ENCODE assay signal across 10 cellular contexts in genomic region chr20:62501801-62502495, GRCh38. TPM values are rescaled to one million over a fixed set of nuclear protein-coding genes. Genes with fewer than 3 reads are reported as not detected.
DNase-seq lines count a peak whose midpoint lies in the region; ATAC-seq and TF ChIP-seq lines count a peak whose summit lies in the region.
"Had no signal": no experiment of that assay in that cellular context is flagged by ENCODE, and none has a peak within 500 bp of the region (broad histone marks: within the 10 kb centered on the region; RNA-seq: fewer than 3 reads in every experiment).

No MANE protein-coding gene starts in this region.

- peak; percentile 44 for TF ChIP-seq POLR2A in GM18951 (IDR thresholded peaks at IDR 0.05; ENCODE audit: extremely low read depth, insufficient read depth, insufficient read length)

- no peak overlapping the region for H3K9ac ChIP-seq in colonic mucosa (ENCODE audit: low read depth in 2 of 2, low read length in 2 of 2)

- no peaks in the 10 kb centered on the region for H3K9me3 ChIP-seq in colonic mucosa

- intact Hi-C loops in colonic mucosa (cut with DNase I), result loop anchor here (2.0 kb wide), 1 partner anchor 117 kb away; no protein-coding TSS in a partner anchor

- H3K36me3 Mint-ChIP-seq in WTC11, result no peaks in the 10 kb centered on the region
- no peaks in the 10 kb centered on the region for H3K36me3 Mint-ChIP-seq in effector memory CD8-positive, alpha-beta T cell (ENCODE audit: insufficient read depth)

- H3K36me3 ChIP-seq in colonic mucosa, result no peaks in the 10 kb centered on the region

- H3K4me1 Mint-ChIP-seq in WTC11, result no peaks in the 10 kb centered on the region
- H3K4me1 Mint-ChIP-seq in effector memory CD8-positive, alpha-beta T cell (ENCODE audit: low read depth in 2 of 2), result peaks cover 6 to 8% of the 10 kb centered on the region in 2 donors

- H3K4me1 ChIP-seq in colonic mucosa, result no peaks in the 10 kb centered on the region

- no peak overlapping the region for H3K27ac ChIP-seq in colonic mucosa
- H3K27ac ChIP-seq: SK-N-MC had no signal

- POLR2A ChIA-PET in WTC11 (lab: Charles Lee), result no interaction called here

- no peak overlapping the region for H3K4me3 Mint-ChIP-seq in WTC11
- no peak overlapping the region for H3K4me3 Mint-ChIP-seq in effector memory CD8-positive, alpha-beta T cell

- DNase-seq in WTC11 (ENCODE audit: low spot score) (no peak), colonic mucosa (no peak), D341Med (ENCODE audit: low spot score) (no peak), SKM-1 (lab: John Stamatoyannopoulos, UW; ENCODE audit: unreplicated experiment) (no peak)
- peak in 2 of 3 experiments; percentile 15 to 20 for DNase-seq in effector memory CD8-positive, alpha-beta T cell
- DNase-seq in stimulated activated CD8-positive, alpha-beta memory T cell treated with anti-CD3 and anti-CD28 coated beads, Interleukin-12 subunit alpha, Interleukin-12 subunit beta, amount 100 ng/mL, for 24 hours (ENCODE audit: extremely low read depth), result peak; percentile 34

- TF ChIP-seq CTCF in WTC11 (IDR thresholded peaks at IDR 0.05), result no peak
- TF ChIP-seq CTCF in colonic mucosa (IDR thresholded peaks at IDR 0.05), result no peak

- H3K27me3 ChIP-seq in colonic mucosa, result no peaks in the 10 kb centered on the region

- in situ Hi-C loops in GM18951 (cut with MboI; ENCODE audit: low sequenced_read_pairs, unreplicated experiment), result no loop called here

- CTCF ChIA-PET in WTC11 (lab: Charles Lee), result interaction anchor here (0.5 to 2.7 kb wide), 7 partner anchors 24 to 289 kb away, joined by 3 to 11 read pairs (median 3); no protein-coding TSS in a partner anchor

- H3K27me3 Mint-ChIP-seq in WTC11 (ENCODE audit: low read depth), result peaks cover 5% of the 10 kb centered on the region; the same call in 1 of the 2 replicates
- H3K27me3 Mint-ChIP-seq in effector memory CD8-positive, alpha-beta T cell, result peaks cover 0 to 3% of the 10 kb centered on the region in 2 donors

- H3K9me3 Mint-ChIP-seq in WTC11, result peaks cover 7% of the 10 kb centered on the region
- peaks cover 0 to 2% of the 10 kb centered on the region in 2 donors for H3K9me3 Mint-ChIP-seq in effector memory CD8-positive, alpha-beta T cell

- ATAC-seq in HG03108 (IDR thresholded peaks at IDR 0.05; ENCODE audit: unreplicated experiment), result peak; percentile 68
- no peak for ATAC-seq in WTC11
- ATAC-seq in effector memory CD8-positive, alpha-beta T cell (replicated peaks), result peak; percentile 86

- H3K27ac Mint-ChIP-seq in WTC11, result peak overlapping the region; percentile 83
- peak overlapping the region in 1 of 2 donors; percentile 30 for H3K27ac Mint-ChIP-seq in effector memory CD8-positive, alpha-beta T cell

- H3K4me3 ChIP-seq in colonic mucosa, result no peak overlapping the region
- H3K4me3 ChIP-seq: SK-N-MC had no signal

TF ChIP-seq in WTC11, 78 proteins besides CTCF, POLR2A, EP300 and RAD21 (continues in another document):
- TF ChIP-seq SOX15 (CRISPR knock-in tag; IDR thresholded peaks at IDR 0.05), result no peak
- no peak for TF ChIP-seq ZBTB21 (CRISPR knock-in tag; IDR thresholded peaks at IDR 0.05; ENCODE audit: borderline replicate concordance)
- TF ChIP-seq, protein P1, sequence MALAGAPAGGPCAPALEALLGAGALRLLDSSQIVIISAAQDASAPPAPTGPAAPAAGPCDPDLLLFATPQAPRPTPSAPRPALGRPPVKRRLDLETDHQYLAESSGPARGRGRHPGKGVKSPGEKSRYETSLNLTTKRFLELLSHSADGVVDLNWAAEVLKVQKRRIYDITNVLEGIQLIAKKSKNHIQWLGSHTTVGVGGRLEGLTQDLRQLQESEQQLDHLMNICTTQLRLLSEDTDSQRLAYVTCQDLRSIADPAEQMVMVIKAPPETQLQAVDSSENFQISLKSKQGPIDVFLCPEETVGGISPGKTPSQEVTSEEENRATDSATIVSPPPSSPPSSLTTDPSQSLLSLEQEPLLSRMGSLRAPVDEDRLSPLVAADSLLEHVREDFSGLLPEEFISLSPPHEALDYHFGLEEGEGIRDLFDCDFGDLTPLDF (CRISPR knock-in tag; IDR thresholded peaks at IDR 0.05), result no peak
- no peak for TF ChIP-seq ZNF423 (CRISPR knock-in tag; IDR thresholded peaks at IDR 0.05)
- TF ChIP-seq ZNF671 (CRISPR knock-in tag; IDR thresholded peaks at IDR 0.05), result no peak
- TF ChIP-seq, protein P2, sequence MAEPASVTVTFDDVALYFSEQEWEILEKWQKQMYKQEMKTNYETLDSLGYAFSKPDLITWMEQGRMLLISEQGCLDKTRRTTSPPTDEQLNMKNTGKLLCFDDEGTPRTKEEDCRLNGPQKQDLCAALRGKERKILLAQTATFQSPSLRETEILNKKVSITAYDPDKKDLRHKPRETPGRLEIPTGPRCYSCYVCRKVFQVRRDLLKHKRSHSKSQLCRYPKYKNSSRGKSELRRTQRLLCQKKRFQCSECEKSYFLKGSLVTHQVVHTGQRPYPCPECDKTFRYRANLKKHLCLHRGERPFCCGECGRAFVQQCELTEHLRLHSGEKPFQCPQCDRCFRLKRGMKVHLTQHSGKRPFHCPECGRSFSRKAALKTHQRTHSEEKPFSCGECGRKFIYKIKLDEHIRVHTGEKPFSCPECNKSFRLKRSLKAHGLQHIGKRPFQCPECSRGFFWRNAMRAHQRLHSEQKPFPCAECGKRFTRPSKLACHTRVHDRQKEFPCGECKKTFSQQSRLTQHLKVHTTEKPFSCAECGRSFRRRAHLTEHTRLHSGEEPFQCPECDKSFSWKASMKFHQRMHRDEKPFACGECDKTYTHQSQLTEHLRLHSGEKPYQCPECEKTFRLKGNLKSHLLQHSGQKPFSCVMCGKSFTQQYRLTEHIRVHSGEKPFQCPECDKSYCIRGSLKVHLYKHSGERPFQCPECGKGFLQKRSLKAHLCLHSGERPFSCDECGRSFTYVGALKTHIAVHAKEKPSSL (CRISPR knock-in tag; conservative IDR thresholded peaks at IDR 0.05), result no peak
- no peak for TF ChIP-seq GABPB1 (CRISPR knock-in tag; IDR thresholded peaks at IDR 0.05)
- no peak for TF ChIP-seq PREB (CRISPR knock-in tag; IDR thresholded peaks at IDR 0.05; ENCODE audit: borderline replicate concordance)
- TF ChIP-seq, protein P3, sequence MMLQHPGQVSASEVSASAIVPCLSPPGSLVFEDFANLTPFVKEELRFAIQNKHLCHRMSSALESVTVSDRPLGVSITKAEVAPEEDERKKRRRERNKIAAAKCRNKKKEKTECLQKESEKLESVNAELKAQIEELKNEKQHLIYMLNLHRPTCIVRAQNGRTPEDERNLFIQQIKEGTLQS (CRISPR knock-in tag; conservative IDR thresholded peaks at IDR 0.05), result no peak
- no peak for TF ChIP-seq FOXJ3 (CRISPR knock-in tag; IDR thresholded peaks at IDR 0.05; ENCODE audit: borderline replicate concordance)
- TF ChIP-seq, protein P4, sequence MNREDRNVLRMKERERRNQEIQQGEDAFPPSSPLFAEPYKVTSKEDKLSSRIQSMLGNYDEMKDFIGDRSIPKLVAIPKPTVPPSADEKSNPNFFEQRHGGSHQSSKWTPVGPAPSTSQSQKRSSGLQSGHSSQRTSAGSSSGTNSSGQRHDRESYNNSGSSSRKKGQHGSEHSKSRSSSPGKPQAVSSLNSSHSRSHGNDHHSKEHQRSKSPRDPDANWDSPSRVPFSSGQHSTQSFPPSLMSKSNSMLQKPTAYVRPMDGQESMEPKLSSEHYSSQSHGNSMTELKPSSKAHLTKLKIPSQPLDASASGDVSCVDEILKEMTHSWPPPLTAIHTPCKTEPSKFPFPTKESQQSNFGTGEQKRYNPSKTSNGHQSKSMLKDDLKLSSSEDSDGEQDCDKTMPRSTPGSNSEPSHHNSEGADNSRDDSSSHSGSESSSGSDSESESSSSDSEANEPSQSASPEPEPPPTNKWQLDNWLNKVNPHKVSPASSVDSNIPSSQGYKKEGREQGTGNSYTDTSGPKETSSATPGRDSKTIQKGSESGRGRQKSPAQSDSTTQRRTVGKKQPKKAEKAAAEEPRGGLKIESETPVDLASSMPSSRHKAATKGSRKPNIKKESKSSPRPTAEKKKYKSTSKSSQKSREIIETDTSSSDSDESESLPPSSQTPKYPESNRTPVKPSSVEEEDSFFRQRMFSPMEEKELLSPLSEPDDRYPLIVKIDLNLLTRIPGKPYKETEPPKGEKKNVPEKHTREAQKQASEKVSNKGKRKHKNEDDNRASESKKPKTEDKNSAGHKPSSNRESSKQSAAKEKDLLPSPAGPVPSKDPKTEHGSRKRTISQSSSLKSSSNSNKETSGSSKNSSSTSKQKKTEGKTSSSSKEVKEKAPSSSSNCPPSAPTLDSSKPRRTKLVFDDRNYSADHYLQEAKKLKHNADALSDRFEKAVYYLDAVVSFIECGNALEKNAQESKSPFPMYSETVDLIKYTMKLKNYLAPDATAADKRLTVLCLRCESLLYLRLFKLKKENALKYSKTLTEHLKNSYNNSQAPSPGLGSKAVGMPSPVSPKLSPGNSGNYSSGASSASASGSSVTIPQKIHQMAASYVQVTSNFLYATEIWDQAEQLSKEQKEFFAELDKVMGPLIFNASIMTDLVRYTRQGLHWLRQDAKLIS (CRISPR knock-in tag; IDR thresholded peaks at IDR 0.05; ENCODE audit: borderline replicate concordance), result no peak

RNA-seq across cellular contexts. Expression of gene GATA5, which starts 26.2 kb away (rescaled TPM):
- total RNA-seq in WTC11 (2021), result 1.4 to 2.3 TPM (median 1.6 TPM) in 3 replicates
- under 1 TPM in 1 of 2 donors, not detected in 1; 0.10 TPM for total RNA-seq in colonic mucosa
- total RNA-seq: subcutaneous adipose tissue had no signal

Comparison
In these comparisons a context has a peak if more than half of its experiments do, and no peak if none do; other contexts are left out.
1. DNase-seq: peak in effector memory CD8-positive, alpha-beta T cell (2 of 3) and stimulated activated CD8-positive, alpha-beta memory T cell treated with anti-CD3 and anti-CD28 coated beads, Interleukin-12 subunit alpha, Interleukin-12 subunit beta, amount 100 ng/mL, for 24 hours (single experiment); none in WTC11 (single experiment), colonic mucosa (single experiment), D341Med (single experiment) and SKM-1 (single experiment).